Comparison of ENCODE assay signal across 16 cellular contexts in genomic region chr17:75998327-75998795, GRCh38. TPM values are rescaled to one million over a fixed set of nuclear protein-coding genes. Genes with fewer than 3 reads are reported as not detected.
DNase-seq lines count a peak whose midpoint lies in the region; ATAC-seq and TF ChIP-seq lines count a peak whose summit lies in the region.
"Had no signal": no experiment of that assay in that cellular context is flagged by ENCODE, and none has a peak within 500 bp of the region (broad histone marks: within the 10 kb centered on the region; RNA-seq: fewer than 3 reads in every experiment).

No MANE protein-coding gene starts in this region.

- no peaks in the 10 kb centered on the region for H3K9me3 Mint-ChIP-seq in activated T-cell treated with anti-CD3 and anti-CD28 coated beads, Interleukin-2, amount 50 U/mL, for 24 hours
- no peaks in the 10 kb centered on the region for H3K9me3 Mint-ChIP-seq in mesothelial cell of epicardium
- H3K9me3 Mint-ChIP-seq in immature natural killer cell, result no peaks in the 10 kb centered on the region
- H3K9me3 Mint-ChIP-seq: activated naive CD8-positive, alpha-beta T cell treated with anti-CD3 and anti-CD28 coated beads for 36 hours; CD8-positive, alpha-beta memory T cell had no signal

- DNase-seq in activated T-cell treated with anti-CD3 and anti-CD28 coated beads, Interleukin-2, amount 50 U/mL, for 24 hours, result no peak
- DNase-seq in activated T-cell treated with anti-CD3 and anti-CD28 coated beads, Interleukin-2, amount 50 U/mL, for 48 hours, result no peak
- DNase-seq in T1000 (lab: John Stamatoyannopoulos, UW) (peak; percentile 17), mesothelial cell of epicardium (ENCODE audit: low spot score in 2 of 2, unreplicated experiment in 2 of 2) (no peak), upper lobe of left lung (no peak), immature natural killer cell (no peak), heart right ventricle (no peak), NCI-H1417 treated with DMSO at 0.1 percent for 48 hours (lab: John Stamatoyannopoulos, UW) (no peak)
- DNase-seq: activated CD8-positive, alpha-beta memory T cell treated with anti-CD3 and anti-CD28 coated beads, Interleukin-2, amount 50 U/mL, for 4 hours; activated naive CD8-positive, alpha-beta T cell treated with anti-CD3 and anti-CD28 coated beads for 36 hours; effector memory CD4-positive, alpha-beta T cell; Kasumi-1; NCI-H1930; NCI-H526 treated with DMSO at 0.1 percent for 48 hours had no signal

- H3K36me3 ChIP-seq in upper lobe of left lung (peaks cover 2 to 26% (median 11%) of the 10 kb centered on the region in 4 donors), heart right ventricle (peaks cover 0 to 42% (median 0%) of the 10 kb centered on the region in 9 donors)
- H3K36me3 ChIP-seq: ovary had no signal

- H3K27ac ChIP-seq in upper lobe of left lung (peak overlapping the region in 3 of 4 donors; percentile 22 to 76 (median 49)), heart right ventricle (no peak overlapping the region)
- H3K27ac ChIP-seq: ovary had no signal

- intact Hi-C loops in heart right ventricle (cut with DNase I), result no loop called here

- H3K4me1 ChIP-seq in upper lobe of left lung, result peaks cover 13 to 25% (median 19%) of the 10 kb centered on the region in 4 donors
- peaks cover 0 to 23% (median 3%) of the 10 kb centered on the region in 9 donors for H3K4me1 ChIP-seq in heart right ventricle

- H3K36me3 Mint-ChIP-seq in activated T-cell treated with anti-CD3 and anti-CD28 coated beads, Interleukin-2, amount 50 U/mL, for 24 hours (ENCODE audit: low read depth), result peaks cover 12% of the 10 kb centered on the region
- H3K36me3 Mint-ChIP-seq in mesothelial cell of epicardium, result peaks cover 13% of the 10 kb centered on the region
- peaks cover 0 to 17% (median under 1%) of the 10 kb centered on the region in 3 donors for H3K36me3 Mint-ChIP-seq in immature natural killer cell

- H3K4me3 ChIP-seq in upper lobe of left lung, result no peak overlapping the region
- no peak overlapping the region for H3K4me3 ChIP-seq in heart right ventricle
- H3K4me3 ChIP-seq: ovary had no signal

- H3K27ac Mint-ChIP-seq in activated T-cell treated with anti-CD3 and anti-CD28 coated beads, Interleukin-2, amount 50 U/mL, for 24 hours, result peak overlapping the region; percentile 11
- peak overlapping the region; percentile 60 for H3K27ac Mint-ChIP-seq in mesothelial cell of epicardium
- H3K27ac Mint-ChIP-seq in immature natural killer cell, result no peak overlapping the region

- no peak for TF ChIP-seq EP300 in upper lobe of left lung (IDR thresholded peaks at IDR 0.05)

- no peak for TF ChIP-seq POLR2A in upper lobe of left lung (IDR thresholded peaks at IDR 0.05)

- no peaks in the 10 kb centered on the region for H3K27me3 Mint-ChIP-seq in activated T-cell treated with anti-CD3 and anti-CD28 coated beads, Interleukin-2, amount 50 U/mL, for 24 hours
- H3K27me3 Mint-ChIP-seq in mesothelial cell of epicardium (ENCODE audit: low read depth) (no peaks in the 10 kb centered on the region), immature natural killer cell (ENCODE audit: low read depth in 3 of 3) (peaks cover 0 to 2% (median 0%) of the 10 kb centered on the region in 3 donors)
- H3K27me3 Mint-ChIP-seq: activated naive CD8-positive, alpha-beta T cell treated with anti-CD3 and anti-CD28 coated beads for 36 hours; CD8-positive, alpha-beta memory T cell had no signal

- H3K4me3 Mint-ChIP-seq in activated T-cell treated with anti-CD3 and anti-CD28 coated beads, Interleukin-2, amount 50 U/mL, for 24 hours, result no peak overlapping the region
- H3K4me3 Mint-ChIP-seq in mesothelial cell of epicardium, result no peak overlapping the region
- no peak overlapping the region for H3K4me3 Mint-ChIP-seq in immature natural killer cell
- H3K4me3 Mint-ChIP-seq: activated naive CD8-positive, alpha-beta T cell treated with anti-CD3 and anti-CD28 coated beads for 36 hours; CD8-positive, alpha-beta memory T cell had no signal

- ATAC-seq in upper lobe of left lung (ENCODE audit: low FRiP score in 2 of 2) (no peak), heart right ventricle (no peak)

- 81 to 87% methylated on average over 9 of the region's 9 CpGs for WGBS in upper lobe of left lung, 2 donors
- WGBS in heart right ventricle, 2 donors, result 91 to 95% methylated on average over 9 of the region's 9 CpGs

- no peak for TF ChIP-seq CTCF in mesothelial cell of epicardium (IDR thresholded peaks at IDR 0.05; ENCODE audit: unreplicated experiment)
- no peak for TF ChIP-seq CTCF in upper lobe of left lung (IDR thresholded peaks at IDR 0.05)
- TF ChIP-seq CTCF in heart right ventricle (IDR thresholded peaks at IDR 0.05), result no peak

- H3K4me1 Mint-ChIP-seq in activated T-cell treated with anti-CD3 and anti-CD28 coated beads, Interleukin-2, amount 50 U/mL, for 24 hours (ENCODE audit: low read depth), result peaks cover 14% of the 10 kb centered on the region
- H3K4me1 Mint-ChIP-seq in mesothelial cell of epicardium (peaks cover 11% of the 10 kb centered on the region), immature natural killer cell (peaks cover 11% of the 10 kb centered on the region in 2 donors)

- no peaks in the 10 kb centered on the region for H3K27me3 ChIP-seq in upper lobe of left lung
- H3K27me3 ChIP-seq in heart right ventricle, result no peaks in the 10 kb centered on the region
- H3K27me3 ChIP-seq: ovary had no signal

- H3K9me3 ChIP-seq in upper lobe of left lung (no peaks in the 10 kb centered on the region), heart right ventricle (no peaks in the 10 kb centered on the region)
- H3K9me3 ChIP-seq: ovary had no signal

RNA-seq across cellular contexts. Expression of gene CDK3, which starts 2.3 kb away (rescaled TPM):
- total RNA-seq in mesothelial cell of epicardium, result 34.7 to 36.5 TPM (median 34.9 TPM) in 3 replicates
- 10 to 100 TPM in 1 of 6 donors, 1 to 10 TPM in 5; 3.0 to 15.7 (median 7.0) TPM for total RNA-seq in upper lobe of left lung
- polyA plus RNA-seq in immature natural killer cell, result 1 to 10 TPM in 2 of 3 donors, not detected in 1; 1.0 to 1.1 TPM
- 1 to 10 TPM in 7 of 10 donors, under 1 TPM in 3; 0.52 to 2.2 (median 1.3) TPM for total RNA-seq in heart right ventricle
- 10 to 100 TPM in 1 of 2 donors, 1 to 10 TPM in 1; 2.4 to 11.3 TPM for polyA plus RNA-seq in heart right ventricle
- polyA plus RNA-seq: CD8-positive, alpha-beta memory T cell had no signal

RNA-seq across cellular contexts. Expression of gene TEN1, which starts 19.3 kb away (rescaled TPM):
- total RNA-seq in mesothelial cell of epicardium, result 35.5 to 39.4 TPM (median 37.5 TPM) in 3 replicates
- total RNA-seq in upper lobe of left lung, result 10 to 100 TPM in 5 of 6 donors, not detected in 1; 13.6 to 29.3 (median 17.0) TPM
- polyA plus RNA-seq in immature natural killer cell, result 10 to 100 TPM; 40.2 to 53.0 (median 43.7) TPM
- 10 to 100 TPM in 3 of 10 donors, 1 to 10 TPM in 7; 4.4 to 13.3 (median 9.0) TPM for total RNA-seq in heart right ventricle
- 10 to 100 TPM; 19.5 to 20.1 TPM for polyA plus RNA-seq in heart right ventricle

RNA-seq across cellular contexts. Expression of gene ACOX1, which starts 19.4 kb away (rescaled TPM):
- total RNA-seq in mesothelial cell of epicardium, result 52.2 to 57.5 TPM (median 54.3 TPM) in 3 replicates
- 10 to 100 TPM; 33.2 to 84.2 (median 57.4) TPM for total RNA-seq in upper lobe of left lung
- polyA plus RNA-seq in immature natural killer cell, result 10 to 100 TPM; 16.1 to 23.9 (median 19.1) TPM
- total RNA-seq in heart right ventricle, result 100 to 1,000 TPM in 1 of 10 donors, 10 to 100 TPM in 9; 76.0 to 105 (median 94.0) TPM
- 10 to 100 TPM; 11.1 to 45.8 TPM for polyA plus RNA-seq in heart right ventricle

RNA-seq across cellular contexts. Expression of gene EVPL, which starts 28.7 kb away (rescaled TPM):
- total RNA-seq in mesothelial cell of epicardium (0.16 to 0.47 TPM (median 0.25 TPM) in 3 replicates), upper lobe of left lung (100 to 1,000 TPM in 1 of 6 donors, 10 to 100 TPM in 5; 47.5 to 142 (median 63.4) TPM), heart right ventricle (under 1 TPM in 4 of 10 donors, not detected in 6; 0.04 to 0.31 (median 0.05) TPM)
- polyA plus RNA-seq in immature natural killer cell (not detected), heart right ventricle (under 1 TPM; 0.04 to 0.07 TPM)
- polyA plus RNA-seq: CD8-positive, alpha-beta memory T cell had no signal

RNA-seq across cellular contexts. Expression of gene FBF1, which starts 57.5 kb away (rescaled TPM):
- 22.4 to 24.6 TPM (median 23.4 TPM) in 3 replicates for total RNA-seq in mesothelial cell of epicardium
- 10 to 100 TPM in 4 of 6 donors, 1 to 10 TPM in 2; 9.3 to 66.0 (median 14.3) TPM for total RNA-seq in upper lobe of left lung
- 1 to 10 TPM in 2 of 3 donors, not detected in 1; 1.6 to 7.6 TPM for polyA plus RNA-seq in immature natural killer cell
- 1 to 10 TPM; 2.1 to 6.3 (median 2.8) TPM for total RNA-seq in heart right ventricle
- 1 to 10 TPM; 1.6 to 8.3 TPM for polyA plus RNA-seq in heart right ventricle

Comparison
In these comparisons a context has a peak if more than half of its experiments do, and no peak if none do; other contexts are left out.
1. H3K27ac Mint-ChIP-seq: peak in activated T-cell treated with anti-CD3 and anti-CD28 coated beads, Interleukin-2, amount 50 U/mL, for 24 hours (single experiment) and mesothelial cell of epicardium (single experiment); none in immature natural killer cell (0 of 6).
2. H3K27ac ChIP-seq: peak in upper lobe of left lung (3 of 4); none in heart right ventricle (0 of 10).